ENCODE assay signal across 1 cellular context in genomic region chr12:50110762-50111416, GRCh38.
TF ChIP-seq lines count a peak whose summit lies in the region.

No MANE protein-coding gene starts in this region.

TF ChIP-seq in WTC11, 78 proteins besides CTCF, POLR2A, EP300 and RAD21 (continued from another document):
- no peak for TF ChIP-seq NR2C2 (CRISPR knock-in tag; IDR thresholded peaks at IDR 0.05)
- TF ChIP-seq SMAD4 (CRISPR knock-in tag; IDR thresholded peaks at IDR 0.05) = no peak
- TF ChIP-seq ZNF532 (CRISPR knock-in tag; IDR thresholded peaks at IDR 0.05; ENCODE audit: borderline replicate concordance) = no peak
- no peak for TF ChIP-seq KAT7 (CRISPR knock-in tag; IDR thresholded peaks at IDR 0.05; ENCODE audit: borderline replicate concordance)
- no peak for TF ChIP-seq ELF4 (CRISPR knock-in tag; IDR thresholded peaks at IDR 0.05; ENCODE audit: low read depth)
- TF ChIP-seq TEAD4 (CRISPR knock-in tag; IDR thresholded peaks at IDR 0.05) = no peak
- TF ChIP-seq OVOL2 (CRISPR knock-in tag; IDR thresholded peaks at IDR 0.05; ENCODE audit: borderline replicate concordance) = no peak
